ENCODE assay signal across 1 cellular context in the genomic region with DNA sequence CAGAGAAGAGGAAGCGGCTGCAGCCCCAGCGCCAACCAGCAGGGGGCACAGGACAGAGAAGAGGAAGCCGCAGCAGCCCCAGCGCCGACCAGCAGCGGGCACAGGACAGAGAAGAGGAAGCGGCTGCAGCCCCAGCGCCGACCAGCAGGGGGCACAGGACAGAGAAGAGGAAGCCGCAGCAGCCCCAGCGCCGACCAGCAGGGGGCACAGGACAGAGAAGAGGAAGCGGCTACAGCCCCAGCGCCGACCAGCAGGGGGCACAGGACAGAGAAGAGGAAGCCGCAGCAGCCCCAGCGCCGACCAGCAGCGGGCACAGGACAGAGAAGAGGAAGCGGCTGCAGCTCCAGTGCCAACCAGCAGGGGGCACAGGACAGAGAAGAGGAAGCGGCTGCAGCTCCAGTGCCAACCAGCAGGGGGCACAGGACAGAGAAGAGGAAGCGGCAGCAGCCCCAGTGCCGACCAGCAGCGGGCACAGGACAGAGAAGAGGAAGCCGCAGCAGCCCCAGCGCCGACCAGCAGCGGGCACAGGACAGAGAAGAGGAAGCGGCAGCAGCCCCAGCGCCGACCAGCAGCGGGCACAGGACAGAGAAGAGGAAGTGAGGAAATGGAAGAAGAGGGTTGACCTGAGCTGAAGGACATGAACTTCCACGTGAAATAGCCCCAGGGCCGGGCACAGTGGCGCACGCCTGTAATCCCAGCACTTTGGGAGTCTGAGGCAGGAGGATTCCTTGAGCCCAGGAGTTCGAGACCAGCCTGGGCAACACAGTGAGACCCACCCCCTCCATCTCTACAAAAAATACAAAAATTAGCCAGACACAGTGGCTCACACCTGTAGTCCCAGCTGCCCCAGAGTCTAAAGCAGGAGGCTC.
TF ChIP-seq lines count a peak whose summit lies in the region.

No MANE protein-coding gene starts in this region.

TF ChIP-seq in K562, 482 proteins besides CTCF, POLR2A, EP300 and RAD21:
- TF ChIP-seq, protein P1, sequence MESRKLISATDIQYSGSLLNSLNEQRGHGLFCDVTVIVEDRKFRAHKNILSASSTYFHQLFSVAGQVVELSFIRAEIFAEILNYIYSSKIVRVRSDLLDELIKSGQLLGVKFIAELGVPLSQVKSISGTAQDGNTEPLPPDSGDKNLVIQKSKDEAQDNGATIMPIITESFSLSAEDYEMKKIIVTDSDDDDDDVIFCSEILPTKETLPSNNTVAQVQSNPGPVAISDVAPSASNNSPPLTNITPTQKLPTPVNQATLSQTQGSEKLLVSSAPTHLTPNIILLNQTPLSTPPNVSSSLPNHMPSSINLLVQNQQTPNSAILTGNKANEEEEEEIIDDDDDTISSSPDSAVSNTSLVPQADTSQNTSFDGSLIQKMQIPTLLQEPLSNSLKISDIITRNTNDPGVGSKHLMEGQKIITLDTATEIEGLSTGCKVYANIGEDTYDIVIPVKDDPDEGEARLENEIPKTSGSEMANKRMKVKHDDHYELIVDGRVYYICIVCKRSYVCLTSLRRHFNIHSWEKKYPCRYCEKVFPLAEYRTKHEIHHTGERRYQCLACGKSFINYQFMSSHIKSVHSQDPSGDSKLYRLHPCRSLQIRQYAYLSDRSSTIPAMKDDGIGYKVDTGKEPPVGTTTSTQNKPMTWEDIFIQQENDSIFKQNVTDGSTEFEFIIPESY (CRISPR knock-in tag; IDR thresholded peaks at IDR 0.05): peak; percentile 96
- TF ChIP-seq SPI1 (IDR thresholded peaks at IDR 0.05; ENCODE audit: borderline replicate concordance, low read depth, low read length) (peak; percentile 51; the same call in 1 of the 2 replicates), PRPF4 (IDR thresholded peaks at IDR 0.05; ENCODE audit: insufficient read depth, low read depth, low read length, poor library complexity, severe bottlenecking) (peak; percentile 42), ELF1 (tag; IDR thresholded peaks at IDR 0.05) (0 out of 2 replicates have a peak, but pooled peaks have one; percentile 8)
TF ChIP-seq in K562: peak in this region for 4; not testable (repeated sequence) for 478.
